In genomic region chr1:111756124-111756513, GRCh38 we compare ENCODE assay signal across 8 cellular contexts. TPM values are rescaled to one million over a fixed set of nuclear protein-coding genes. Genes with fewer than 3 reads are reported as not detected.
DNase-seq lines count a peak whose midpoint lies in the region; TF ChIP-seq lines count a peak whose summit lies in the region.

No MANE protein-coding gene starts in this region.

- H3K9me3 ChIP-seq in Karpas-422 (ENCODE audit: low read length) (no peaks in the 10 kb centered on the region), endocrine pancreas (ENCODE audit: control insufficient read depth, low read length) (no peaks in the 10 kb centered on the region), neural cell (ENCODE audit: low read length) (no peaks in the 10 kb centered on the region)

- H3K27me3 ChIP-seq in Karpas-422 (ENCODE audit: low read length) (no peaks in the 10 kb centered on the region), endocrine pancreas (ENCODE audit: control insufficient read depth, insufficient read depth, low read length) (no peaks in the 10 kb centered on the region), neural cell (ENCODE audit: insufficient read depth, low read depth, low read length) (no peaks in the 10 kb centered on the region)

- H3K27ac ChIP-seq in Karpas-422 (ENCODE audit: low read length), result peak overlapping the region; percentile 67; the same call in 1 of the 2 replicates
- H3K27ac ChIP-seq in neural cell (ENCODE audit: low read length), result peak overlapping the region; percentile 99

- no peaks in the 10 kb centered on the region for H3K9me3 Mint-ChIP-seq in activated T-cell treated with anti-CD3 and anti-CD28 coated beads, Interleukin-2, amount 50 U/mL, for 24 hours

- H4K20me1 ChIP-seq in Karpas-422 (ENCODE audit: insufficient read depth, low read depth, low read length) (no peaks in the 10 kb centered on the region), neural cell (ENCODE audit: insufficient read depth) (no peaks in the 10 kb centered on the region)

- TF ChIP-seq CTCF in neural cell (IDR thresholded peaks at IDR 0.05; ENCODE audit: poor library complexity, severe bottlenecking), result no peak

- H3K4me1 ChIP-seq in Karpas-422 (ENCODE audit: low read length), result peaks cover 33% of the 10 kb centered on the region
- H3K4me1 ChIP-seq in endocrine pancreas (ENCODE audit: control insufficient read depth, insufficient read depth, low read length), result peaks cover 4% of the 10 kb centered on the region

- peaks cover 55% of the 10 kb centered on the region for H3K79me2 ChIP-seq in Karpas-422 (ENCODE audit: low read length)
- peaks cover 31% of the 10 kb centered on the region for H3K79me2 ChIP-seq in neural cell (replicated peaks; ENCODE audit: insufficient read depth, low read length)

- H3K27me3 Mint-ChIP-seq in activated T-cell treated with anti-CD3 and anti-CD28 coated beads, Interleukin-2, amount 50 U/mL, for 24 hours, result no peaks in the 10 kb centered on the region

- TF ChIP-seq RAD21 in neural cell (conservative IDR thresholded peaks at IDR 0.05), result no peak

- TF ChIP-seq EP300 in neural cell (conservative IDR thresholded peaks at IDR 0.05; ENCODE audit: poor library complexity, severe bottlenecking), result no peak

- peaks cover 7% of the 10 kb centered on the region for H3F3A ChIP-seq in neural cell (ENCODE audit: insufficient read depth, low read length, poor library complexity, severe bottlenecking)

- H3K27ac Mint-ChIP-seq in activated T-cell treated with anti-CD3 and anti-CD28 coated beads, Interleukin-2, amount 50 U/mL, for 24 hours, result peak overlapping the region; percentile 99

- H3K4me3 ChIP-seq in Karpas-422 (ENCODE audit: low read length), result peak overlapping the region; percentile 83
- H3K4me3 ChIP-seq in endocrine pancreas (ENCODE audit: control insufficient read depth, insufficient read depth, low read length), result peak overlapping the region; percentile 72
- H3K4me3 ChIP-seq in neural cell (ENCODE audit: low read length), result peak overlapping the region; percentile 72

- H3K9me2 ChIP-seq in Karpas-422 (replicated peaks; ENCODE audit: insufficient read depth, low read length) (no peaks in the 10 kb centered on the region), neural cell (ENCODE audit: insufficient read depth, low read length) (no peaks in the 10 kb centered on the region)

- H3K4me3 Mint-ChIP-seq in activated T-cell treated with anti-CD3 and anti-CD28 coated beads, Interleukin-2, amount 50 U/mL, for 24 hours, result peak overlapping the region; percentile 89

- peak overlapping the region; percentile 92 for H3K9ac ChIP-seq in Karpas-422 (ENCODE audit: low read length)
- peak overlapping the region; percentile 66 for H3K9ac ChIP-seq in endocrine pancreas (ENCODE audit: control insufficient read depth, insufficient read depth, low read length)
- H3K9ac ChIP-seq in neural cell (ENCODE audit: low read length), result peak overlapping the region; percentile 91

- peaks cover 54% of the 10 kb centered on the region for H3K36me3 Mint-ChIP-seq in activated T-cell treated with anti-CD3 and anti-CD28 coated beads, Interleukin-2, amount 50 U/mL, for 24 hours (ENCODE audit: low read depth)

- DNase-seq in activated T-cell treated with anti-CD3 and anti-CD28 coated beads, Interleukin-2, amount 50 U/mL, for 24 hours, result no peak
- DNase-seq in activated T-cell treated with anti-CD3 and anti-CD28 coated beads, Interleukin-2, amount 50 U/mL, for 1 hour, result no peak
- DNase-seq in Karpas-422 (peak; percentile 58), NCI-H69 (lab: John Stamatoyannopoulos, UW) (no peak)
- no peak for DNase-seq in stimulated activated CD8-positive, alpha-beta memory T cell treated with anti-CD3 and anti-CD28 coated beads, Interleukin-4, amount 100 ng/mL, for 48 hours
- DNase-seq in stimulated activated CD4-positive, alpha-beta T cell treated with anti-CD3 and anti-CD28 coated beads, Interleukin-12 subunit alpha, Interleukin-12 subunit beta, amount 100 ng/mL, for 4 hours, result no peak

- peaks cover 19% of the 10 kb centered on the region; the same call in 1 of the 2 replicates for H3K36me3 ChIP-seq in Karpas-422 (ENCODE audit: insufficient read depth, low read length)
- H3K36me3 ChIP-seq in endocrine pancreas (ENCODE audit: control insufficient read depth, insufficient read depth, low read length), result no peaks in the 10 kb centered on the region
- H3K36me3 ChIP-seq in neural cell (ENCODE audit: insufficient read depth, low read length), result no peaks in the 10 kb centered on the region

- H3K4me2 ChIP-seq in Karpas-422 (ENCODE audit: low read depth, low read length, poor library complexity, severe bottlenecking), result peak overlapping the region; percentile 75
- peak overlapping the region; percentile 100 for H3K4me2 ChIP-seq in neural cell (ENCODE audit: low read length)

- H2AFZ ChIP-seq in Karpas-422 (ENCODE audit: low read length) (no peak overlapping the region), neural cell (ENCODE audit: low read depth, low read length) (peak overlapping the region; percentile 62)

- peaks cover 50% of the 10 kb centered on the region for H3K4me1 Mint-ChIP-seq in activated T-cell treated with anti-CD3 and anti-CD28 coated beads, Interleukin-2, amount 50 U/mL, for 24 hours (ENCODE audit: low read depth)

TF ChIP-seq in neural cell, 6 proteins besides CTCF, POLR2A, EP300 and RAD21:
- no peak for TF ChIP-seq EZH2 (IDR thresholded peaks at IDR 0.05; ENCODE audit: borderline replicate concordance, insufficient read depth, low read length, poor library complexity, severe bottlenecking)
- TF ChIP-seq, protein P1, sequence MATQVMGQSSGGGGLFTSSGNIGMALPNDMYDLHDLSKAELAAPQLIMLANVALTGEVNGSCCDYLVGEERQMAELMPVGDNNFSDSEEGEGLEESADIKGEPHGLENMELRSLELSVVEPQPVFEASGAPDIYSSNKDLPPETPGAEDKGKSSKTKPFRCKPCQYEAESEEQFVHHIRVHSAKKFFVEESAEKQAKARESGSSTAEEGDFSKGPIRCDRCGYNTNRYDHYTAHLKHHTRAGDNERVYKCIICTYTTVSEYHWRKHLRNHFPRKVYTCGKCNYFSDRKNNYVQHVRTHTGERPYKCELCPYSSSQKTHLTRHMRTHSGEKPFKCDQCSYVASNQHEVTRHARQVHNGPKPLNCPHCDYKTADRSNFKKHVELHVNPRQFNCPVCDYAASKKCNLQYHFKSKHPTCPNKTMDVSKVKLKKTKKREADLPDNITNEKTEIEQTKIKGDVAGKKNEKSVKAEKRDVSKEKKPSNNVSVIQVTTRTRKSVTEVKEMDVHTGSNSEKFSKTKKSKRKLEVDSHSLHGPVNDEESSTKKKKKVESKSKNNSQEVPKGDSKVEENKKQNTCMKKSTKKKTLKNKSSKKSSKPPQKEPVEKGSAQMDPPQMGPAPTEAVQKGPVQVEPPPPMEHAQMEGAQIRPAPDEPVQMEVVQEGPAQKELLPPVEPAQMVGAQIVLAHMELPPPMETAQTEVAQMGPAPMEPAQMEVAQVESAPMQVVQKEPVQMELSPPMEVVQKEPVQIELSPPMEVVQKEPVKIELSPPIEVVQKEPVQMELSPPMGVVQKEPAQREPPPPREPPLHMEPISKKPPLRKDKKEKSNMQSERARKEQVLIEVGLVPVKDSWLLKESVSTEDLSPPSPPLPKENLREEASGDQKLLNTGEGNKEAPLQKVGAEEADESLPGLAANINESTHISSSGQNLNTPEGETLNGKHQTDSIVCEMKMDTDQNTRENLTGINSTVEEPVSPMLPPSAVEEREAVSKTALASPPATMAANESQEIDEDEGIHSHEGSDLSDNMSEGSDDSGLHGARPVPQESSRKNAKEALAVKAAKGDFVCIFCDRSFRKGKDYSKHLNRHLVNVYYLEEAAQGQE (IDR thresholded peaks at IDR 0.05; ENCODE audit: borderline replicate concordance), result no peak
- TF ChIP-seq POLR2AphosphoS5 (IDR thresholded peaks at IDR 0.05), result no peak
- no peak for TF ChIP-seq TAF1 (IDR thresholded peaks at IDR 0.05; ENCODE audit: low read depth)
- no peak for TF ChIP-seq MXI1 (conservative IDR thresholded peaks at IDR 0.05; ENCODE audit: poor library complexity, severe bottlenecking)
- TF ChIP-seq SMC3 (conservative IDR thresholded peaks at IDR 0.05; ENCODE audit: poor library complexity), result no peak

RNA-seq across cellular contexts. Expression of gene DDX20, which starts 0.4 kb away (rescaled TPM):
- 20.6 and 33.3 TPM in 2 replicates for total RNA-seq in Karpas-422 (2014; rRNA removed; shearing (Covaris generic); ENCODE audit: low replicate concordance)
- 26.5 and 30.0 TPM in 2 replicates for polyA plus RNA-seq in neural cell
- 37.5 and 40.5 TPM in 2 replicates for polyA minus RNA-seq in neural cell

RNA-seq across cellular contexts. Expression of gene INKA2, which starts 16.9 kb away (rescaled TPM):
- total RNA-seq in Karpas-422 (2014; rRNA removed; shearing (Covaris generic); ENCODE audit: low replicate concordance), result 1.1 and 1.6 TPM in 2 replicates
- polyA plus RNA-seq in neural cell, result 0.77 and 0.84 TPM in 2 replicates
- polyA minus RNA-seq in neural cell, result 1.5 and 1.6 TPM in 2 replicates
